13 cellular contexts compared by ENCODE assay signal in genomic region chr6:108850669-108851467, GRCh38. TPM values are rescaled to one million over a fixed set of nuclear protein-coding genes. Genes with fewer than 3 reads are reported as not detected.
DNase-seq lines count a peak whose midpoint lies in the region; ATAC-seq, FAIRE-seq and TF ChIP-seq lines count a peak whose summit lies in the region.
"Had no signal": no experiment of that assay in that cellular context is flagged by ENCODE, and none has a peak within 500 bp of the region (broad histone marks: within the 10 kb centered on the region; RNA-seq: fewer than 3 reads in every experiment).

No MANE protein-coding gene starts in this region.

- H3K9me3 ChIP-seq in gastrocnemius medialis = no peaks in the 10 kb centered on the region

- no peak for TF ChIP-seq POLR2A in gastrocnemius medialis (IDR thresholded peaks at IDR 0.05)

- H3K27me3 ChIP-seq in layer of hippocampus (ENCODE audit: control insufficient read depth, insufficient read depth, low read length) (no peaks in the 10 kb centered on the region), gastrocnemius medialis (no peaks in the 10 kb centered on the region)

- H3K9me3 Mint-ChIP-seq in IgD-negative memory B cell = no peaks in the 10 kb centered on the region
- H3K9me3 Mint-ChIP-seq: naive B cell; T-helper 1 cell treated with Interleukin-12 subunit alpha and Interleukin-12 subunit beta and Interleukin-4 antibody, amounts not matched to agents 30 μg/mL and 1 μg/mL, for 36 hours had no signal

- FAIRE-seq in D721Med (lab: Jason Lieb, UNC) = no peak

- intact Hi-C loops in gastrocnemius medialis (cut with DNase I; ENCODE audit: low total_unique reads) = loop anchor here (2.0 kb wide), 1 partner anchor 26 kb away; no protein-coding TSS in a partner anchor

- peaks cover 0 to 13% of the 10 kb centered on the region in 2 donors for H3K36me3 ChIP-seq in gastrocnemius medialis

- no peaks in the 10 kb centered on the region for H3K27me3 Mint-ChIP-seq in IgD-negative memory B cell
- H3K27me3 Mint-ChIP-seq: naive B cell had no signal

- in situ Hi-C loops in gastrocnemius medialis (cut with MboI; ENCODE audit: low sequenced_read_pairs in 4 of 4) = no loop called here

- H3K27ac Mint-ChIP-seq in IgD-negative memory B cell = peak overlapping the region in 2 of 3 donors; percentile 3 to 47
- H3K27ac Mint-ChIP-seq: activated CD8-positive, alpha-beta T cell treated with anti-CD3 and anti-CD28 coated beads, Interleukin-2, amount 10 ng/mL, durations not matched to agents 7 days and 5 days had no signal

- H3K4me3 ChIP-seq in cardiac fibroblast (replicated peaks in 1 of 2; ENCODE audit: low read depth in 2 of 2, low read length in 2 of 2) (no peak overlapping the region), gastrocnemius medialis (no peak overlapping the region)

- DNase-seq in cardiac fibroblast (ENCODE audit: low read depth in 2 of 2) (peak; percentile 21 to 31), gastrocnemius medialis (peak in 1 of 2 donors; percentile 67), D721Med (ENCODE audit: insufficient read length, low spot score) (no peak)
- DNase-seq in activated T-cell treated with anti-CD3 and anti-CD28 coated beads, Interleukin-2, amount 50 U/mL, for 1 hour = no peak
- DNase-seq in activated T-cell treated with anti-CD3 and anti-CD28 coated beads, Interleukin-2, amount 50 U/mL, for 48 hours = no peak
- DNase-seq: activated CD8-positive, alpha-beta T cell treated with anti-CD3 and anti-CD28 coated beads, Interleukin-2, amount 10 ng/mL, durations not matched to agents 7 days and 5 days; KBM-7; naive B cell; OCI-M1 had no signal

- H3K4me1 ChIP-seq in gastrocnemius medialis = peaks cover 17 to 30% of the 10 kb centered on the region in 2 donors

- peaks cover 9 to 13% (median 11%) of the 10 kb centered on the region in 3 donors for H3K4me1 Mint-ChIP-seq in IgD-negative memory B cell

- peaks cover 9% of the 10 kb centered on the region for H3K36me3 Mint-ChIP-seq in IgD-negative memory B cell

- H3K27ac ChIP-seq in layer of hippocampus (ENCODE audit: low read depth, low read length) = peak overlapping the region; percentile 54
- H3K27ac ChIP-seq in gastrocnemius medialis = peak overlapping the region; percentile 52 to 64 (median 58)

- peak in 1 of 2 donors; percentile 62 for ATAC-seq in gastrocnemius medialis
- ATAC-seq in HG03139 (IDR thresholded peaks at IDR 0.05; ENCODE audit: unreplicated experiment) = no peak
- ATAC-seq: activated CD8-positive, alpha-beta T cell treated with anti-CD3 and anti-CD28 coated beads, Interleukin-2, amount 10 ng/mL, durations not matched to agents 7 days and 5 days had no signal

- TF ChIP-seq CTCF in cardiac fibroblast (IDR thresholded peaks at IDR 0.05; ENCODE audit: low read depth, low read length) = no peak
- no peak for TF ChIP-seq CTCF in gastrocnemius medialis (IDR thresholded peaks at IDR 0.05 in 4 of 5, conservative IDR thresholded peaks at IDR 0.05 in 1 of 5)
- no peak for TF ChIP-seq CTCF in D721Med (IDR thresholded peaks at IDR 0.05; ENCODE audit: insufficient read depth, missing control alignments)

- peak overlapping the region in 2 of 4 donors; percentile 4 to 68 for H3K4me3 Mint-ChIP-seq in IgD-negative memory B cell
- H3K4me3 Mint-ChIP-seq: activated CD8-positive, alpha-beta T cell treated with anti-CD3 and anti-CD28 coated beads, Interleukin-2, amount 10 ng/mL, durations not matched to agents 7 days and 5 days; T-helper 1 cell treated with Interleukin-12 subunit alpha and Interleukin-12 subunit beta and Interleukin-4 antibody, amounts not matched to agents 30 μg/mL and 1 μg/mL, for 36 hours had no signal

RNA-seq across cellular contexts. Expression of gene ARMC2, which starts 2.6 kb away (rescaled TPM):
- polyA plus RNA-seq in IgD-negative memory B cell = 3.2 TPM
- 1 to 10 TPM in 1 of 4 donors, under 1 TPM in 3; 0.20 to 1.8 (median 0.56) TPM for total RNA-seq in gastrocnemius medialis

Comparison
In these comparisons a context has a peak if more than half of its experiments do, and no peak if none do; other contexts are left out.
1. DNase-seq: peak in cardiac fibroblast (2 of 2); none in activated T-cell treated with anti-CD3 and anti-CD28 coated beads, Interleukin-2, amount 50 U/mL, for 1 hour (single experiment), activated T-cell treated with anti-CD3 and anti-CD28 coated beads, Interleukin-2, amount 50 U/mL, for 48 hours (0 of 2) and D721Med (single experiment).